8 cellular contexts compared by ENCODE assay signal in genomic region chr15:66617137-66618090, GRCh38. TPM values are rescaled to one million over a fixed set of nuclear protein-coding genes. Genes with fewer than 3 reads are reported as not detected.
DNase-seq lines count a peak whose midpoint lies in the region; ATAC-seq, FAIRE-seq and TF ChIP-seq lines count a peak whose summit lies in the region.

No MANE protein-coding gene starts in this region.

- peak overlapping the region in 2 of 4 donors; percentile 53 to 76 for H3K27ac ChIP-seq in pancreas

- no peaks in the 10 kb centered on the region for H3K27me3 ChIP-seq in pancreas

- no peak for TF ChIP-seq CTCF in pancreas (IDR thresholded peaks at IDR 0.05)

- 70 to 72% methylated on average over 15 of the region's 15 CpGs for WGBS in pancreas, 2 donors

- no peaks in the 10 kb centered on the region for H3K9me3 ChIP-seq in pancreas

- ATAC-seq in SK-N-SH treated with all-trans-retinoic acid at 6 μM for 48 hours (peak; percentile 36; the same call in 2 of the 3 replicates), Right ventricle myocardium inferior (peak; percentile 51), pancreas (peak in 3 of 4 donors; percentile 41 to 71 (median 54)), HG03378 (IDR thresholded peaks at IDR 0.05; ENCODE audit: unreplicated experiment) (no peak), HG03039 (IDR thresholded peaks at IDR 0.05; ENCODE audit: unreplicated experiment) (no peak)

- intact Hi-C loops in Right ventricle myocardium inferior (cut with DNase I), result loop anchor here (2.0 to 5.0 kb wide), 3 partner anchors 40 to 233 kb away; no protein-coding TSS in a partner anchor
- intact Hi-C loops in pancreas (cut with DNase I), result no loop called here

- DNase-seq in GM12891 (ENCODE audit: insufficient read length, low spot score) (no peak), Right ventricle myocardium inferior (ENCODE audit: missing footprints) (peak; percentile 88), pancreas (peak in 4 of 6 donors; percentile 35 to 65 (median 43))
- no peak for DNase-seq in stimulated activated CD4-positive, alpha-beta T cell treated with anti-CD3 and anti-CD28 coated beads, Interleukin-2, amount 100 ng/mL, for 24 hours
- no peak for DNase-seq in stimulated activated CD4-positive, alpha-beta T cell treated with anti-CD3 and anti-CD28 coated beads, Interleukin-15, amount 100 ng/mL, for 24 hours

- FAIRE-seq in GM12891 (lab: Jason Lieb, UNC), result no peak
- FAIRE-seq in pancreas (lab: Jason Lieb, UNC), result no peak

- H3K36me3 ChIP-seq in pancreas, result no peaks in the 10 kb centered on the region

- TF ChIP-seq POLR2A in GM12891 (IDR thresholded peaks at IDR 0.05; ENCODE audit: low read depth, low read length), result no peak

- H3K4me1 ChIP-seq in pancreas, result no peaks in the 10 kb centered on the region

- no peak overlapping the region for H3K4me3 ChIP-seq in pancreas

TF ChIP-seq in GM12891, 5 proteins besides CTCF, POLR2A, EP300 and RAD21:
- TF ChIP-seq TAF1 (IDR thresholded peaks at IDR 0.05; ENCODE audit: low read depth, low read length) (no peak), SPI1 (IDR thresholded peaks at IDR 0.05; ENCODE audit: low read depth, low read length) (0 out of 2 replicates have a peak, but pooled peaks have one; percentile 32)
TF ChIP-seq in GM12891: peak in this region for 1.

TF ChIP-seq in SK-N-SH treated with all-trans-retinoic acid at 6 μM for 48 hours, 23 proteins besides CTCF, POLR2A, EP300 and RAD21:
- TF ChIP-seq GLIS3 (CRISPR knock-in tag; IDR thresholded peaks at IDR 0.05) (no peak), ZFP3 (CRISPR knock-in tag; IDR thresholded peaks at IDR 0.05) (peak; percentile 99), ZC3H10 (CRISPR knock-in tag; IDR thresholded peaks at IDR 0.05) (no peak), BACH2 (CRISPR knock-in tag; IDR thresholded peaks at IDR 0.05; ENCODE audit: borderline replicate concordance) (no peak)
- TF ChIP-seq, protein P1, sequence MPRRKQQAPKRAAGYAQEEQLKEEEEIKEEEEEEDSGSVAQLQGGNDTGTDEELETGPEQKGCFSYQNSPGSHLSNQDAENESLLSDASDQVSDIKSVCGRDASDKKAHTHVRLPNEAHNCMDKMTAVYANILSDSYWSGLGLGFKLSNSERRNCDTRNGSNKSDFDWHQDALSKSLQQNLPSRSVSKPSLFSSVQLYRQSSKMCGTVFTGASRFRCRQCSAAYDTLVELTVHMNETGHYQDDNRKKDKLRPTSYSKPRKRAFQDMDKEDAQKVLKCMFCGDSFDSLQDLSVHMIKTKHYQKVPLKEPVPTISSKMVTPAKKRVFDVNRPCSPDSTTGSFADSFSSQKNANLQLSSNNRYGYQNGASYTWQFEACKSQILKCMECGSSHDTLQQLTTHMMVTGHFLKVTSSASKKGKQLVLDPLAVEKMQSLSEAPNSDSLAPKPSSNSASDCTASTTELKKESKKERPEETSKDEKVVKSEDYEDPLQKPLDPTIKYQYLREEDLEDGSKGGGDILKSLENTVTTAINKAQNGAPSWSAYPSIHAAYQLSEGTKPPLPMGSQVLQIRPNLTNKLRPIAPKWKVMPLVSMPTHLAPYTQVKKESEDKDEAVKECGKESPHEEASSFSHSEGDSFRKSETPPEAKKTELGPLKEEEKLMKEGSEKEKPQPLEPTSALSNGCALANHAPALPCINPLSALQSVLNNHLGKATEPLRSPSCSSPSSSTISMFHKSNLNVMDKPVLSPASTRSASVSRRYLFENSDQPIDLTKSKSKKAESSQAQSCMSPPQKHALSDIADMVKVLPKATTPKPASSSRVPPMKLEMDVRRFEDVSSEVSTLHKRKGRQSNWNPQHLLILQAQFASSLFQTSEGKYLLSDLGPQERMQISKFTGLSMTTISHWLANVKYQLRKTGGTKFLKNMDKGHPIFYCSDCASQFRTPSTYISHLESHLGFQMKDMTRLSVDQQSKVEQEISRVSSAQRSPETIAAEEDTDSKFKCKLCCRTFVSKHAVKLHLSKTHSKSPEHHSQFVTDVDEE (CRISPR knock-in tag; IDR thresholded peaks at IDR 0.05), result no peak
- TF ChIP-seq, protein P2, sequence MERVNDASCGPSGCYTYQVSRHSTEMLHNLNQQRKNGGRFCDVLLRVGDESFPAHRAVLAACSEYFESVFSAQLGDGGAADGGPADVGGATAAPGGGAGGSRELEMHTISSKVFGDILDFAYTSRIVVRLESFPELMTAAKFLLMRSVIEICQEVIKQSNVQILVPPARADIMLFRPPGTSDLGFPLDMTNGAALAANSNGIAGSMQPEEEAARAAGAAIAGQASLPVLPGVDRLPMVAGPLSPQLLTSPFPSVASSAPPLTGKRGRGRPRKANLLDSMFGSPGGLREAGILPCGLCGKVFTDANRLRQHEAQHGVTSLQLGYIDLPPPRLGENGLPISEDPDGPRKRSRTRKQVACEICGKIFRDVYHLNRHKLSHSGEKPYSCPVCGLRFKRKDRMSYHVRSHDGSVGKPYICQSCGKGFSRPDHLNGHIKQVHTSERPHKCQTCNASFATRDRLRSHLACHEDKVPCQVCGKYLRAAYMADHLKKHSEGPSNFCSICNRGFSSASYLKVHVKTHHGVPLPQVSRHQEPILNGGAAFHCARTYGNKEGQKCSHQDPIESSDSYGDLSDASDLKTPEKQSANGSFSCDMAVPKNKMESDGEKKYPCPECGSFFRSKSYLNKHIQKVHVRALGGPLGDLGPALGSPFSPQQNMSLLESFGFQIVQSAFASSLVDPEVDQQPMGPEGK (CRISPR knock-in tag; IDR thresholded peaks at IDR 0.05; ENCODE audit: borderline replicate concordance), result no peak
- TF ChIP-seq, protein P3, sequence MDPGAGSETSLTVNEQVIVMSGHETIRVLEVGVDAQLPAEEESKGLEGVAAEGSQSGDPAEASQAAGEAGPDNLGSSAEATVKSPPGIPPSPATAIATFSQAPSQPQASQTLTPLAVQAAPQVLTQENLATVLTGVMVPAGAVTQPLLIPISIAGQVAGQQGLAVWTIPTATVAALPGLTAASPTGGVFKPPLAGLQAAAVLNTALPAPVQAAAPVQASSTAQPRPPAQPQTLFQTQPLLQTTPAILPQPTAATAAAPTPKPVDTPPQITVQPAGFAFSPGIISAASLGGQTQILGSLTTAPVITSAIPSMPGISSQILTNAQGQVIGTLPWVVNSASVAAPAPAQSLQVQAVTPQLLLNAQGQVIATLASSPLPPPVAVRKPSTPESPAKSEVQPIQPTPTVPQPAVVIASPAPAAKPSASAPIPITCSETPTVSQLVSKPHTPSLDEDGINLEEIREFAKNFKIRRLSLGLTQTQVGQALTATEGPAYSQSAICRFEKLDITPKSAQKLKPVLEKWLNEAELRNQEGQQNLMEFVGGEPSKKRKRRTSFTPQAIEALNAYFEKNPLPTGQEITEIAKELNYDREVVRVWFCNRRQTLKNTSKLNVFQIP (CRISPR knock-in tag; IDR thresholded peaks at IDR 0.05; ENCODE audit: borderline replicate concordance, low read depth), result no peak
- TF ChIP-seq, protein P4, sequence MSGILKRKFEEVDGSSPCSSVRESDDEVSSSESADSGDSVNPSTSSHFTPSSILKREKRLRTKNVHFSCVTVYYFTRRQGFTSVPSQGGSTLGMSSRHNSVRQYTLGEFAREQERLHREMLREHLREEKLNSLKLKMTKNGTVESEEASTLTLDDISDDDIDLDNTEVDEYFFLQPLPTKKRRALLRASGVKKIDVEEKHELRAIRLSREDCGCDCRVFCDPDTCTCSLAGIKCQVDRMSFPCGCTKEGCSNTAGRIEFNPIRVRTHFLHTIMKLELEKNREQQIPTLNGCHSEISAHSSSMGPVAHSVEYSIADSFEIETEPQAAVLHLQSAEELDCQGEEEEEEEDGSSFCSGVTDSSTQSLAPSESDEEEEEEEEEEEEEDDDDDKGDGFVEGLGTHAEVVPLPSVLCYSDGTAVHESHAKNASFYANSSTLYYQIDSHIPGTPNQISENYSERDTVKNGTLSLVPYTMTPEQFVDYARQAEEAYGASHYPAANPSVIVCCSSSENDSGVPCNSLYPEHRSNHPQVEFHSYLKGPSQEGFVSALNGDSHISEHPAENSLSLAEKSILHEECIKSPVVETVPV (CRISPR knock-in tag; IDR thresholded peaks at IDR 0.05), result no peak
- TF ChIP-seq, protein P5, sequence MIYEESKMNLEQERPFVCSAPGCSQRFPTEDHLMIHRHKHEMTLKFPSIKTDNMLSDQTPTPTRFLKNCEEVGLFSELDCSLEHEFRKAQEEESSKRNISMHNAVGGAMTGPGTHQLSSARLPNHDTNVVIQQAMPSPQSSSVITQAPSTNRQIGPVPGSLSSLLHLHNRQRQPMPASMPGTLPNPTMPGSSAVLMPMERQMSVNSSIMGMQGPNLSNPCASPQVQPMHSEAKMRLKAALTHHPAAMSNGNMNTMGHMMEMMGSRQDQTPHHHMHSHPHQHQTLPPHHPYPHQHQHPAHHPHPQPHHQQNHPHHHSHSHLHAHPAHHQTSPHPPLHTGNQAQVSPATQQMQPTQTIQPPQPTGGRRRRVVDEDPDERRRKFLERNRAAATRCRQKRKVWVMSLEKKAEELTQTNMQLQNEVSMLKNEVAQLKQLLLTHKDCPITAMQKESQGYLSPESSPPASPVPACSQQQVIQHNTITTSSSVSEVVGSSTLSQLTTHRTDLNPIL (CRISPR knock-in tag; IDR thresholded peaks at IDR 0.05; ENCODE audit: low read depth), result no peak

RNA-seq across cellular contexts. Expression of gene LCTL, which starts 51.6 kb away (rescaled TPM):
- polyA plus RNA-seq in GM12891 (2012; ENCODE audit: low read depth, missing spikeins), result 0.12 TPM
- total RNA-seq in Right ventricle myocardium inferior (not detected), pancreas (not detected)
- not detected for polyA plus RNA-seq in pancreas

Comparison
In these comparisons a context has a peak if more than half of its experiments do, and no peak if none do; other contexts are left out.
1. DNase-seq: peak in Right ventricle myocardium inferior (single experiment) and pancreas (4 of 6); none in GM12891 (single experiment), stimulated activated CD4-positive, alpha-beta T cell treated with anti-CD3 and anti-CD28 coated beads, Interleukin-2, amount 100 ng/mL, for 24 hours (0 of 2) and stimulated activated CD4-positive, alpha-beta T cell treated with anti-CD3 and anti-CD28 coated beads, Interleukin-15, amount 100 ng/mL, for 24 hours (single experiment).
2. ATAC-seq: peak in SK-N-SH treated with all-trans-retinoic acid at 6 μM for 48 hours (single experiment), Right ventricle myocardium inferior (single experiment) and pancreas (3 of 4); none in HG03378 (single experiment) and HG03039 (single experiment).